In the genomic region with DNA sequence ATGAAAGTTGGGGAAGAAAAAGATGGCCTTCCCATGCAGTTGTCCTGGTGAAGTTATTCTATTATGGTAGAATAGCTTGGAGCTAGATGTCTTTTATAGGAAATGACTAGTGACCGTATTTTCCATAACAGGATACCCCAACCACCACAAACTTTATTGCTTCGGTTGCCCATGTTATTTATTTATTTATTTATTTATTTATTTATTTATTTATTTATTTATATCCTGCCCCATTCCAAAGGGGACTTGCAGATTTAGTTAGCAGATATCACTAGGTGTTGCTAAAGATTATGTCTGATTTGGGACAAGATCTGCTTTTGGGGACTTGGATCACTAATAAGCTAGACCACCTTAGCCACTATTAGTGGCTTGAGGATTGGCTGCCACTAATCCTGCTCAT, we compare ENCODE assay signal across 34 cellular contexts.
"Had no signal": no experiment of that assay in that cellular context is flagged by ENCODE, and none has a peak within 500 bp of the region (broad histone marks: within the 10 kb centered on the region; RNA-seq: fewer than 3 reads in every experiment).

No MANE protein-coding gene starts in this region.

- DNase-seq: Karpas-422, Kasumi-1, MM.1S, NCI-H1048, NCI-H1092, NCI-H1092 treated with DMSO at 0.1 percent for 48 hours, NCI-H1105, NCI-H1105 treated with DMSO at 0.1 percent for 48 hours, NCI-H1417, NCI-H1417 treated with DMSO at 0.1 percent for 48 hours, NCI-H1436, NCI-H1436 treated with DMSO at 0.1 percent for 48 hours, NCI-H146, NCI-H1694, NCI-H1694 treated with DMSO at 0.1 percent for 48 hours, NCI-H187, NCI-H187 treated with DMSO at 0.1 percent for 48 hours, NCI-H1930, NCI-H2029, NCI-H2029 treated with DMSO at 0.1 percent for 48 hours, NCI-H2081, NCI-H2081 treated with DMSO at 0.1 percent for 48 hours, NCI-H2107, NCI-H2171, NCI-H2171 treated with DMSO at 0.1 percent for 48 hours, NCI-H2227 treated with DMSO at 0.1 percent for 48 hours, NCI-H226, NCI-H345, NCI-H446, NCI-H446 treated with DMSO at 0.1 percent for 48 hours, NCI-H510A, NCI-H510A treated with DMSO at 0.1 percent for 48 hours, NCI-H524 had no signal

- H3K27me3 ChIP-seq: MG63 had no signal

- H3K36me3 ChIP-seq: MG63 had no signal

- H3K9me3 ChIP-seq: MG63 had no signal

- H3K4me3 ChIP-seq: MG63 had no signal
